19 cellular contexts compared by ENCODE assay signal in the genomic region with DNA sequence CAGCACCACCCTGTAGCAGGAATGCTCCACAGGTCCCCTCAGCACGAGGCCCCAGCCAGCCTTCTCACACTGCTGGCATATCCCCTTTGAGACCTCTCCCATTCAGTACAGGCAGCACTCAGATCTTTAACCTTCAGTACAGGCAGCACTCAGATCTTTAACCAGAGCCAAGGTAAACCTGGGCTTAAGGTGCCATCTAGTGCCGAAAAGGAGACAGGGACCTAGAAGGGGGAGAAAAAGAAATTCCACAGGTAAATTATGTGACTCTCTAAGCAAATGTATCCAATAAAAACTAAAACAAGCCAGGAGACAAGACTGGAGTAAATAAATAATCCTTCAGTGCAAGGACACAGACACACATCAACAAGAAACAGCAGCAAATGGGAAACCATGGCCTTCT.
A peak's percentile ranks its signal among the peaks of the same experiment; 100 is the strongest.
DNase-seq lines count a peak whose midpoint lies in the region; ATAC-seq, FAIRE-seq and TF ChIP-seq lines count a peak whose summit lies in the region.
"Had no signal": no experiment of that assay in that cellular context is flagged by ENCODE, and none has a peak within 500 bp of the region (broad histone marks: within the 10 kb centered on the region; RNA-seq: fewer than 3 reads in every experiment).

No MANE protein-coding gene starts in this region.

- intact Hi-C loops in OCI-LY7 (cut with micrococcal nuclease; ENCODE audit: unreplicated experiment), result no loop called here

- no peak overlapping the region for H2AFZ ChIP-seq in OCI-LY7 (ENCODE audit: low read length)
- H2AFZ ChIP-seq: parathyroid adenoma had no signal

- no peaks in the 10 kb centered on the region for H3K79me2 ChIP-seq in OCI-LY7 (ENCODE audit: insufficient read depth, low read depth, low read length)
- H3K79me2 ChIP-seq: parathyroid adenoma had no signal

- DNase-seq in DMS 273 (lab: John Stamatoyannopoulos, UW; ENCODE audit: unreplicated experiment), result peak; percentile 31
- no peak for DNase-seq in DMS 273 treated with DMSO at 0.1 percent for 48 hours (lab: John Stamatoyannopoulos, UW)
- peak; percentile 47 for DNase-seq in NB4 (ENCODE audit: low read depth)
- DNase-seq in OCI-LY7 (ENCODE audit: low spot score), result no peak
- no peak for DNase-seq in left lobe of liver (ENCODE audit: low spot score)
- no peak for DNase-seq in stimulated activated CD4-positive, alpha-beta T cell treated with anti-CD3 and anti-CD28 coated beads, Interleukin-15, amount 100 ng/mL, for 24 hours
- no peak for DNase-seq in hepatic stellate cell (ENCODE audit: low spot score)
- DNase-seq in HTR-8/SVneo (ENCODE audit: insufficient read length, low spot score), result no peak
- DNase-seq: 8988T; activated CD4-positive, alpha-beta T cell treated with anti-CD3 and anti-CD28 coated beads, Interleukin-2, amount 10 ng/mL, durations not matched to agents 7 days and 5 days; activated naive CD8-positive, alpha-beta T cell treated with anti-CD3 and anti-CD28 coated beads, Interleukin-2, amount 50 U/mL, for 24 hours; effector memory CD4-positive, alpha-beta T cell; hypothalamus; NCI-H1092 treated with DMSO at 0.1 percent for 48 hours; NCI-H82; stimulated activated naive CD4-positive, alpha-beta T cell; upper lobe of left lung had no signal

- H3K27ac ChIP-seq in OCI-LY7 (ENCODE audit: low read depth, low read length, poor library complexity, severe bottlenecking), result no peak overlapping the region
- H3K27ac ChIP-seq: BLaER1 treated with 17β-estradiol and CSF1 and Interleukin-3, amounts not matched to agents 10 nM and 100 nM; parathyroid adenoma; upper lobe of left lung had no signal

- H3K4me1 ChIP-seq in OCI-LY7 (ENCODE audit: insufficient read depth, low read length, poor library complexity, severe bottlenecking), result no peaks in the 10 kb centered on the region
- H3K4me1 ChIP-seq: BLaER1 treated with 17β-estradiol and CSF1 and Interleukin-3, amounts not matched to agents 10 nM and 100 nM; parathyroid adenoma; upper lobe of left lung had no signal

- CTCF ChIA-PET in OCI-LY7 (lab: Charles Lee; ENCODE audit: unreplicated experiment), result no interaction called here

- no peak for FAIRE-seq in HTR-8/SVneo (lab: Jason Lieb, UNC)

- H3K9me3 ChIP-seq in OCI-LY7 (ENCODE audit: low read length), result no peaks in the 10 kb centered on the region

- H3K9me2 ChIP-seq in OCI-LY7 (ENCODE audit: insufficient read depth, low read length), result no peaks in the 10 kb centered on the region

- H4K20me1 ChIP-seq in OCI-LY7 (ENCODE audit: insufficient read depth, low read length), result no peaks in the 10 kb centered on the region
- H4K20me1 ChIP-seq: BLaER1 treated with 17β-estradiol and CSF1 and Interleukin-3, amounts not matched to agents 10 nM and 100 nM had no signal

- TF ChIP-seq POLR2A in NB4 (IDR thresholded peaks at IDR 0.05; ENCODE audit: extremely low read depth, insufficient read length), result no peak

- BruUV-seq in OCI-LY7 (replicated peaks; lab: Mats Ljungman, UMichigan), result no TSS peak

- H3K36me3 ChIP-seq in OCI-LY7 (ENCODE audit: insufficient read depth, low read length), result no peaks in the 10 kb centered on the region
- H3K36me3 ChIP-seq: upper lobe of left lung had no signal

- POLR2A ChIA-PET in OCI-LY7 (lab: Charles Lee), result no interaction called here

- H3K4me2 ChIP-seq in OCI-LY7 (ENCODE audit: low read length), result no peak overlapping the region
- H3K4me2 ChIP-seq: BLaER1 treated with 17β-estradiol and CSF1 and Interleukin-3, amounts not matched to agents 10 nM and 100 nM had no signal

- TF ChIP-seq CTCF in NB4 (IDR thresholded peaks at IDR 0.05; ENCODE audit: low read depth, low read length) (peak; percentile 36), OCI-LY7 (conservative IDR thresholded peaks at IDR 0.05; ENCODE audit: low read length) (peak; percentile 38; the same call in 1 of the 2 replicates)

- peak; percentile 20 for ATAC-seq in left lobe of liver
- ATAC-seq: activated naive CD8-positive, alpha-beta T cell treated with anti-CD3 and anti-CD28 coated beads, Interleukin-2, amount 50 U/mL, for 24 hours had no signal

- H3K4me3 ChIP-seq in NB4 (ENCODE audit: low read depth, low read length), result no peak overlapping the region
- no peak overlapping the region for H3K4me3 ChIP-seq in OCI-LY7 (ENCODE audit: low read depth, low read length, poor library complexity, severe bottlenecking)
- H3K4me3 ChIP-seq: BLaER1 treated with 17β-estradiol and CSF1 and Interleukin-3, amounts not matched to agents 10 nM and 100 nM; upper lobe of left lung had no signal

Comparison
In these comparisons a context has a peak if more than half of its experiments do, and no peak if none do; other contexts are left out.
1. DNase-seq: peak in DMS 273 (single experiment) and NB4 (single experiment); none in DMS 273 treated with DMSO at 0.1 percent for 48 hours (single experiment), OCI-LY7 (single experiment), left lobe of liver (single experiment), stimulated activated CD4-positive, alpha-beta T cell treated with anti-CD3 and anti-CD28 coated beads, Interleukin-15, amount 100 ng/mL, for 24 hours (single experiment), hepatic stellate cell (single experiment) and HTR-8/SVneo (single experiment).